ENCODE assay signal across 8 cellular contexts in genomic region chr9:91949293-91949945, GRCh38. TPM values are rescaled to one million over a fixed set of nuclear protein-coding genes. Genes with fewer than 3 reads are reported as not detected.
DNase-seq lines count a peak whose midpoint lies in the region; ATAC-seq and TF ChIP-seq lines count a peak whose summit lies in the region.

No MANE protein-coding gene starts in this region.

- ATAC-seq in HG02571 (IDR thresholded peaks at IDR 0.05; ENCODE audit: unreplicated experiment) (no peak), GM19455 (IDR thresholded peaks at IDR 0.05; ENCODE audit: unreplicated experiment) (no peak)

- H3K27me3 ChIP-seq in A673 (replicated peaks; ENCODE audit: insufficient read depth, low read depth, low read length, poor library complexity) = no peaks in the 10 kb centered on the region

- H3K9me3 ChIP-seq in A673 (ENCODE audit: low read depth, low read length, poor library complexity, severe bottlenecking) = no peaks in the 10 kb centered on the region
- H3K9me3 ChIP-seq in mesodermal cell (ENCODE audit: control insufficient read depth, low read length) = no peaks in the 10 kb centered on the region

- H3K9me3 Mint-ChIP-seq in immature natural killer cell = peaks cover 0 to 2% (median 0%) of the 10 kb centered on the region in 6 donors

- POLR2A ChIA-PET in A673 (lab: Charles Lee; ENCODE audit: low non-redundant PET) (no interaction called here), HEK293T (lab: Yijun Ruan, JAX) (interaction anchor here (1.2 to 1.5 kb wide), 3 partner anchors 132 to 191 kb away, joined by 4 to 5 read pairs (median 4); partner anchors contain the start of gene SPTLC1)

- H3K36me3 Mint-ChIP-seq in immature natural killer cell = no peaks in the 10 kb centered on the region

- H3K36me3 ChIP-seq in A673 (ENCODE audit: insufficient read depth, low read length, poor library complexity, severe bottlenecking) (no peaks in the 10 kb centered on the region), mesodermal cell (ENCODE audit: control insufficient read depth, insufficient read depth, low read length) (no peaks in the 10 kb centered on the region)

- DNase-seq in A673 (ENCODE audit: low spot score) (peak; percentile 50), HEK293T (ENCODE audit: extremely low spot score) (peak; percentile 25), choroid plexus epithelial cell (ENCODE audit: low read depth) (peak; percentile 44), hippocampal formation (lab: John Stamatoyannopoulos, UW) (no peak), immature natural killer cell (no peak)

- peak overlapping the region; percentile 65 for H3K4me3 ChIP-seq in A673 (ENCODE audit: low read depth, low read length, poor library complexity, severe bottlenecking)
- H3K4me3 ChIP-seq in choroid plexus epithelial cell (ENCODE audit: low read depth, low read length) = peak overlapping the region; percentile 71
- peak overlapping the region; percentile 57 for H3K4me3 ChIP-seq in mesodermal cell (ENCODE audit: extremely low read depth, insufficient read depth, low read length, poor library complexity, severe bottlenecking)

- peaks cover 5 to 6% of the 10 kb centered on the region in 2 donors for H3K4me1 Mint-ChIP-seq in immature natural killer cell

- H3K4me1 ChIP-seq in A673 (ENCODE audit: insufficient read depth, low read length, poor library complexity, severe bottlenecking) (peaks cover 38% of the 10 kb centered on the region), mesodermal cell (ENCODE audit: control insufficient read depth, insufficient read depth, low read length, poor library complexity, severe bottlenecking) (peaks cover 28% of the 10 kb centered on the region)

- BruUV-seq in A673 (replicated peaks; lab: Mats Ljungman, UMichigan) = no TSS peak

- no peak overlapping the region for H3K27ac Mint-ChIP-seq in immature natural killer cell

- CTCF ChIA-PET in A673 (lab: Charles Lee) = interaction anchor here (0.7 to 1.7 kb wide), 8 partner anchors 11 to 635 kb away, joined by 3 to 14 read pairs (median 3); no protein-coding TSS in a partner anchor
- CTCF ChIA-PET in HEK293T (lab: Yijun Ruan, JAX) = interaction anchor here (0.9 to 3.0 kb wide), 10 partner anchors 13 to 191 kb away, joined by 3 to 19 read pairs (median 4); no protein-coding TSS in a partner anchor

- no peak for TF ChIP-seq CTCF in A673 (conservative IDR thresholded peaks at IDR 0.05; ENCODE audit: low read depth, low read length)
- TF ChIP-seq CTCF in choroid plexus epithelial cell (conservative IDR thresholded peaks at IDR 0.05; ENCODE audit: low read depth, low read length) = peak; percentile 1

- intact Hi-C loops in A673 (cut with micrococcal nuclease; ENCODE audit: unreplicated experiment) = loop anchor here (2.0 to 5.0 kb wide), 2 partner anchors 102 to 153 kb away; no protein-coding TSS in a partner anchor

- WGBS in mesodermal cell (ENCODE audit: insufficient coverage in 2 of 2), 2 experiments = 0% methylated on average over 43 to 69 of the region's 72 CpGs

- peak overlapping the region in 1 of 5 donors; percentile 30 for H3K4me3 Mint-ChIP-seq in immature natural killer cell

- peaks cover 16 to 26% (median 20%) of the 10 kb centered on the region in 3 donors for H3K27me3 Mint-ChIP-seq in immature natural killer cell (ENCODE audit: low read depth in 3 of 3)

- H3K27ac ChIP-seq in A673 (ENCODE audit: low read depth, low read length, poor library complexity, severe bottlenecking) (peak overlapping the region; percentile 57), mesodermal cell (ENCODE audit: low read depth, low read length, severe bottlenecking) (no peak overlapping the region)

TF ChIP-seq in HEK293T, 16 proteins besides CTCF, POLR2A, EP300 and RAD21:
- no peak for TF ChIP-seq FOXK2 (IDR thresholded peaks at IDR 0.05)
- TF ChIP-seq SP1 (IDR thresholded peaks at IDR 0.05) = no peak
- no peak for TF ChIP-seq ZNF384 (IDR thresholded peaks at IDR 0.05)
- no peak for TF ChIP-seq SUZ12 (IDR thresholded peaks at IDR 0.05)
- no peak for TF ChIP-seq ARNT (IDR thresholded peaks at IDR 0.05)
- TF ChIP-seq ELF4 (IDR thresholded peaks at IDR 0.05) = no peak
- no peak for TF ChIP-seq BHLHE40 (IDR thresholded peaks at IDR 0.05; ENCODE audit: borderline replicate concordance)
- TF ChIP-seq HDGF (IDR thresholded peaks at IDR 0.05; ENCODE audit: borderline replicate concordance) = no peak
- TF ChIP-seq TARDBP (IDR thresholded peaks at IDR 0.05) = no peak
- TF ChIP-seq CTBP1 (IDR thresholded peaks at IDR 0.05; ENCODE audit: borderline replicate concordance) = no peak
- TF ChIP-seq NFRKB (IDR thresholded peaks at IDR 0.05) = no peak
- TF ChIP-seq L3MBTL2 (conservative IDR thresholded peaks at IDR 0.05) = no peak

RNA-seq across cellular contexts. Expression of gene ROR2, which starts 0.6 kb away (rescaled TPM):
- 12.3 and 17.8 TPM in 2 replicates for total RNA-seq in A673 (2021)
- polyA plus RNA-seq in mesodermal cell (2013, experiment 1 of 2) = 10.1 TPM
- 9.2 TPM for polyA plus RNA-seq in mesodermal cell (2013, experiment 2 of 2)
- not detected for polyA plus RNA-seq in immature natural killer cell

Comparison
In these comparisons a context has a peak if more than half of its experiments do, and no peak if none do; other contexts are left out.
1. DNase-seq: peak in A673 (single experiment), HEK293T (single experiment) and choroid plexus epithelial cell (single experiment); none in hippocampal formation (0 of 2) and immature natural killer cell (0 of 3).
2. Peak in every context shown above with its lines, with median percentiles within 50 percentile points of each other: H3K4me3 ChIP-seq.